In genomic region chr19:2167896-2168618, GRCh38 we compare ENCODE assay signal across 8 cellular contexts.
DNase-seq lines count a peak whose midpoint lies in the region; ATAC-seq and TF ChIP-seq lines count a peak whose summit lies in the region.

No MANE protein-coding gene starts in this region.

- H3K36me3 ChIP-seq in ACC112 (ENCODE audit: insufficient read depth, low read length) (no peaks in the 10 kb centered on the region), OCI-LY1 (ENCODE audit: insufficient read depth, low read length) (peaks cover 5% of the 10 kb centered on the region; the same call in 1 of the 2 replicates)

- no peaks in the 10 kb centered on the region for H3F3A ChIP-seq in OCI-LY1 (ENCODE audit: insufficient read depth, low read length)

- H2AFZ ChIP-seq in ACC112 (ENCODE audit: low read length, unreplicated experiment) (no peak overlapping the region), OCI-LY1 (ENCODE audit: low read length) (no peak overlapping the region)

- no peak for TF ChIP-seq CTCF in OCI-LY1 (IDR thresholded peaks at IDR 0.05; ENCODE audit: low read length)

- peak overlapping the region; percentile 62 for H3K27ac Mint-ChIP-seq in central memory CD8-positive, alpha-beta T cell (ENCODE audit: low read depth)

- DNase-seq in central memory CD8-positive, alpha-beta T cell (ENCODE audit: low spot score in 2 of 2): no peak
- peak; percentile 12 for DNase-seq in midbrain (lab: John Stamatoyannopoulos, UW)
- DNase-seq in 8988T: no peak

- no peaks in the 10 kb centered on the region for H3K9me3 ChIP-seq in OCI-LY1 (ENCODE audit: low read length)

- H3K27me3 ChIP-seq in ACC112 (ENCODE audit: insufficient read depth, low read length): no peaks in the 10 kb centered on the region
- no peaks in the 10 kb centered on the region for H3K27me3 ChIP-seq in OCI-LY1 (ENCODE audit: insufficient read depth, low read length)

- H3K4me1 Mint-ChIP-seq in central memory CD8-positive, alpha-beta T cell: peaks cover 38% of the 10 kb centered on the region

- H3K79me2 ChIP-seq in ACC112 (ENCODE audit: control insufficient read depth, insufficient read depth, low read length, unreplicated experiment) (peaks cover 69% of the 10 kb centered on the region), OCI-LY1 (ENCODE audit: insufficient read depth, low read length) (no peaks in the 10 kb centered on the region)

- H3K27ac ChIP-seq in ACC112 (ENCODE audit: low read depth, low read length) (peak overlapping the region; percentile 98), OCI-LY1 (ENCODE audit: low read depth, low read length, poor library complexity, severe bottlenecking) (no peak overlapping the region)

- H3K36me3 Mint-ChIP-seq in central memory CD8-positive, alpha-beta T cell (ENCODE audit: insufficient read depth): peaks cover 8% of the 10 kb centered on the region

- peak overlapping the region; percentile 19; the same call in 1 of the 2 replicates for H3K4me2 ChIP-seq in OCI-LY1 (ENCODE audit: low read length)

- H3K4me3 Mint-ChIP-seq in central memory CD8-positive, alpha-beta T cell: peak overlapping the region; percentile 51

- peaks cover 46% of the 10 kb centered on the region for H3K4me1 ChIP-seq in ACC112 (ENCODE audit: control insufficient read depth, insufficient read depth, low read length, unreplicated experiment)
- peaks cover 26% of the 10 kb centered on the region for H3K4me1 ChIP-seq in OCI-LY1 (ENCODE audit: insufficient read depth, low read length, severe bottlenecking)

- H3K9me3 Mint-ChIP-seq in central memory CD8-positive, alpha-beta T cell: no peaks in the 10 kb centered on the region

- H3K4me3 ChIP-seq in ACC112 (ENCODE audit: low read depth, low read length) (peak overlapping the region; percentile 70), OCI-LY1 (ENCODE audit: low read depth, low read length, poor library complexity, severe bottlenecking) (no peak overlapping the region)

- H3K9ac ChIP-seq in OCI-LY1 (ENCODE audit: low read length): no peak overlapping the region

- no peaks in the 10 kb centered on the region for H3K27me3 Mint-ChIP-seq in central memory CD8-positive, alpha-beta T cell

- ATAC-seq in GM19372 (IDR thresholded peaks at IDR 0.05; ENCODE audit: low read depth, unreplicated experiment) (peak; percentile 29), HG03521 (IDR thresholded peaks at IDR 0.05; ENCODE audit: unreplicated experiment) (no peak), HG02678 (IDR thresholded peaks at IDR 0.05; ENCODE audit: unreplicated experiment) (no peak)
- ATAC-seq in central memory CD8-positive, alpha-beta T cell (replicated peaks; ENCODE audit: extremely low read depth, poor library complexity, severe bottlenecking): no peak

- no peaks in the 10 kb centered on the region for H4K20me1 ChIP-seq in OCI-LY1 (ENCODE audit: insufficient read depth, low read length)

- H3K9me2 ChIP-seq in OCI-LY1 (ENCODE audit: low read depth, low read length): no peaks in the 10 kb centered on the region
